ENCODE assay signal across 16 cellular contexts in the genomic region with DNA sequence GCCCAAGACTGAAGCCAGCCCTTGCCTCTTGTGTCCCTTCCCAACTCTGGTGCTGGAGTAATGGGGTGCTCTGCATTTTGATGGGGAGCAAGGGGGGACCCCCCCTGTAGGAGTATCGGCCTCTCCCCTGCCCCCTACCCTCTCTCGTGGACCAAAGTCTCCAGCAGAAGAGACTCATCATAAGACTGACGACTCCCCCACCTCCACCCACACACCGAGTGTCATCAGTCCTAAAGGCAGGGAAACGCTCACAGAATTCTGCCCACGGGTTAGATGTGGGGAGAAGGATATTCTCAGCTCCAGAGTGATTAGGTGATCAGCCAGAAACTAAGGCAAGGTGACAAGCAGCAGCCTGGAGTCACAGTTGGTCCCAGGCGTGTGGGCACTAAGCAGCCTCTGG.
"Had no signal": no experiment of that assay in that cellular context is flagged by ENCODE, and none has a peak within 500 bp of the region (broad histone marks: within the 10 kb centered on the region; RNA-seq: fewer than 3 reads in every experiment).

No MANE protein-coding gene starts in this region.

- H3K27ac Mint-ChIP-seq: activated B cell treated with CpG ODN at 0.5 μM for 24 hours; activated CD4-positive, alpha-beta T cell treated with anti-CD3 and anti-CD28 coated beads, Interleukin-2, amount 10 ng/mL, durations not matched to agents 7 days and 5 days; dendritic cell treated with granulocyte-macrophage colony-stimulating factor and Interleukin-4, amounts not matched to agents 40 ng/mL and 50 ng/mL, for 4 days; natural killer cell had no signal

- H3K4me3 ChIP-seq: adrenal gland, transverse colon had no signal

- H3K9me3 ChIP-seq: adrenal gland, SK-N-SH, transverse colon had no signal

- H3K4me1 Mint-ChIP-seq: activated B cell treated with CpG ODN at 0.5 μM for 24 hours; activated CD4-positive, alpha-beta T cell treated with anti-CD3 and anti-CD28 coated beads, Interleukin-2, amount 10 ng/mL, durations not matched to agents 7 days and 5 days; central memory CD8-positive, alpha-beta T cell; natural killer cell had no signal

- H3K27me3 Mint-ChIP-seq: activated B cell treated with CpG ODN at 0.5 μM for 24 hours; activated CD4-positive, alpha-beta T cell treated with anti-CD3 and anti-CD28 coated beads, Interleukin-2, amount 10 ng/mL, durations not matched to agents 7 days and 5 days; central memory CD8-positive, alpha-beta T cell; dendritic cell treated with granulocyte-macrophage colony-stimulating factor and Interleukin-4, amounts not matched to agents 40 ng/mL and 50 ng/mL, for 4 days had no signal

- H3K9me3 Mint-ChIP-seq: activated B cell treated with CpG ODN at 0.5 μM for 24 hours; activated CD4-positive, alpha-beta T cell treated with anti-CD3 and anti-CD28 coated beads, Interleukin-2, amount 10 ng/mL, durations not matched to agents 7 days and 5 days; central memory CD8-positive, alpha-beta T cell; dendritic cell treated with granulocyte-macrophage colony-stimulating factor and Interleukin-4, amounts not matched to agents 40 ng/mL and 50 ng/mL, for 4 days; natural killer cell had no signal

- H3K27ac ChIP-seq: transverse colon had no signal

- ATAC-seq: left cardiac atrium, natural killer cell had no signal

- H3K4me3 Mint-ChIP-seq: activated B cell treated with CpG ODN at 0.5 μM for 24 hours; activated CD4-positive, alpha-beta T cell treated with anti-CD3 and anti-CD28 coated beads, Interleukin-2, amount 10 ng/mL, durations not matched to agents 7 days and 5 days; central memory CD8-positive, alpha-beta T cell; dendritic cell treated with granulocyte-macrophage colony-stimulating factor and Interleukin-4, amounts not matched to agents 40 ng/mL and 50 ng/mL, for 4 days; natural killer cell had no signal

- DNase-seq: activated B cell treated with CpG ODN at 0.5 μM for 24 hours; activated CD4-positive, alpha-beta T cell treated with anti-CD3 and anti-CD28 coated beads, Interleukin-2, amount 10 ng/mL, durations not matched to agents 7 days and 5 days; activated CD8-positive, alpha-beta memory T cell treated with anti-CD3 and anti-CD28 coated beads for 24 hours; activated naive CD4-positive, alpha-beta T cell treated with anti-CD3 and anti-CD28 coated beads, Interleukin-2, amount 50 U/mL, for 16 hours; adrenal gland; erythroblast; left cardiac atrium; natural killer cell; occipital lobe; SK-N-SH; stimulated activated CD4-positive, alpha-beta T cell treated with anti-CD3 and anti-CD28 coated beads, Interleukin-4, amount 100 ng/mL, for 1 hour; stimulated activated CD8-positive, alpha-beta memory T cell treated with anti-CD3 and anti-CD28 coated beads, Interleukin-4, amount 100 ng/mL, for 48 hours; T-helper 1 cell; transverse colon had no signal
